ENCODE assay signal across 24 cellular contexts in the genomic region with DNA sequence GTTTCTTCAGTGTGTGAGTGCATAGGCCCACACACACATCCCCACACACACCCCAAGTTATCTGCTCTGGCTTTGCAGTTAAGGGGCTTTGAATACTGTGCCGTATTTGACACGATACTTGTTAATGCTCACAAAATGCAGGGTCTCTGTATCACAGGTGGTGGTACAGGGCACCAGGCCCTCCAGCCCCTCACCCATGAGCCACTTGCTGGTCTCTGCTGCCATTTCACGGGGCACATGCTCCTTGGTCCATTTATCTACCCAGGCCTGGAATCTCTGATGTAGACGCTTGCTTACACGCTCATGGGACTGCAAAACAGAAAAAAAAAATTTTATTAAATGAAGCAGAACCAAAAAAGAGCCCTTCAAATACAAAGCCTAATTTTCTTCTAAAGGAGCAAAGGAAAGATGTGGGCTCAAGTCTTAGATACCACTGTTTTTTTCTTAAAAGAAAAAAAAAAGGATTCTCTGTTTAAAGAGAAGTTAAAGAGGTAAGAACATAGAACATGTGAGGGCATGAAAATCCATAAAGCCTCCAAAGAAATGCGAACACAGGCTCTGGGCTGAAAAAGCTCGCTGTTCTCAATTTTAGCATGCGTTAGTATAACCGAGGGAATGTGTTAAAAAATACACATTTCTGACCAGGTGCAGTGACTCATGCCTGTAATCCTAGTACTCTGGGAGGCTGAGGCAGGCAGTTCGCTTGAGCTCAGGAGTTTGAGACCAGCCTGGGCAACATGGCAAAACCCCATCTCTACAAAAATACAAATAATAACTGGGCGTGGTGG. TPM values are rescaled to one million over a fixed set of nuclear protein-coding genes. Genes with fewer than 3 reads are reported as not detected.
DNase-seq lines count a peak whose midpoint lies in the region; ATAC-seq and TF ChIP-seq lines count a peak whose summit lies in the region.
"Had no signal": no experiment of that assay in that cellular context is flagged by ENCODE, and none has a peak within 500 bp of the region (broad histone marks: within the 10 kb centered on the region; RNA-seq: fewer than 3 reads in every experiment).

No MANE protein-coding gene starts in this region.

- no peaks in the 10 kb centered on the region for H3K27me3 ChIP-seq in neural progenitor cell
- H3K27me3 ChIP-seq: BLaER1 treated with 17β-estradiol and CSF1 and Interleukin-3, amounts not matched to agents 10 nM and 100 nM; SJCRH30 had no signal

- H3K36me3 ChIP-seq in neural progenitor cell = peaks cover 22% of the 10 kb centered on the region

- H4K20me1 ChIP-seq in neural progenitor cell (ENCODE audit: low read depth) = peaks cover 29% of the 10 kb centered on the region

- POLR2A ChIA-PET in activated CD8-positive, alpha-beta T cell treated with anti-CD3 and anti-CD28 coated beads for 36 hours (lab: Charles Lee) = interaction anchor here (0.7 to 1.9 kb wide), 3 partner anchors 12 to 269 kb away, joined by 3 to 9 read pairs (median 3); partner anchors contain the start of gene SNUPN
- POLR2A ChIA-PET in activated CD8-positive, alpha-beta T cell treated with anti-CD3 and anti-CD28 coated beads, Interleukin-2, amount 10 ng/mL, durations not matched to agents 7 days and 5 days (lab: Charles Lee) = interaction anchor here (0.7 kb wide), 1 partner anchor 10 kb away, joined by 3 read pairs; no protein-coding TSS in a partner anchor

- H3K9me3 ChIP-seq in neural progenitor cell (ENCODE audit: low read depth) = no peaks in the 10 kb centered on the region
- H3K9me3 ChIP-seq: BLaER1 treated with 17β-estradiol and CSF1 and Interleukin-3, amounts not matched to agents 10 nM and 100 nM; Caco-2; SJCRH30 had no signal

- peaks cover 9% of the 10 kb centered on the region for H3K4me1 ChIP-seq in neural progenitor cell
- H3K4me1 ChIP-seq: SJCRH30 had no signal

- CTCF ChIA-PET in activated CD8-positive, alpha-beta T cell treated with anti-CD3 and anti-CD28 coated beads for 36 hours (lab: Charles Lee) = no interaction called here
- CTCF ChIA-PET in activated CD8-positive, alpha-beta T cell treated with anti-CD3 and anti-CD28 coated beads, Interleukin-2, amount 10 ng/mL, durations not matched to agents 7 days and 5 days (lab: Charles Lee) = interaction anchor here (0.6 kb wide), 1 partner anchor 51 kb away, joined by 3 read pairs; no protein-coding TSS in a partner anchor

- intact Hi-C loops in activated CD8-positive, alpha-beta T cell treated with anti-CD3 and anti-CD28 coated beads for 36 hours (cut with micrococcal nuclease) = no loop called here

- DNase-seq in activated CD8-positive, alpha-beta T cell treated with anti-CD3 and anti-CD28 coated beads for 36 hours = no peak
- no peak for DNase-seq in activated CD8-positive, alpha-beta T cell treated with anti-CD3 and anti-CD28 coated beads, Interleukin-2, amount 10 ng/mL, durations not matched to agents 7 days and 5 days
- DNase-seq in LHCN-M2 (ENCODE audit: low read depth) (peak; percentile 17), epithelial cell of prostate (ENCODE audit: low read depth, low spot score) (no peak), cortex of kidney (lab: John Stamatoyannopoulos, UW) (no peak), neural progenitor cell (ENCODE audit: low spot score) (no peak), NOMO-1 treated with DMSO at 0.1 percent for 48 hours (lab: John Stamatoyannopoulos, UW; ENCODE audit: unreplicated experiment) (no peak)
- DNase-seq in stimulated activated effector memory CD8-positive, alpha-beta T cell treated with anti-CD3 and anti-CD28 coated beads, Interleukin-12 subunit alpha, Interleukin-12 subunit beta, amount 100 ng/mL, for 72 hours (ENCODE audit: low spot score in 2 of 2) = no peak
- DNase-seq: ACHN; Caco-2; CD4-positive, alpha-beta memory T cell; DMS153; Karpas-422; NCI-H1694; NCI-H2081; NCI-H2171; NCI-H345; NCI-H524; NCI-H774; NK-92 treated with Interleukin-12 subunit alpha and Interleukin-12 subunit beta, amount 100 ng/mL, for 24 hours; SJCRH30 had no signal

- H3K79me2 ChIP-seq in neural progenitor cell (ENCODE audit: low read depth) = peaks cover 24% of the 10 kb centered on the region

- H3K4me3 ChIP-seq in neural progenitor cell = no peak overlapping the region
- H3K4me3 ChIP-seq: BLaER1 treated with 17β-estradiol and CSF1 and Interleukin-3, amounts not matched to agents 10 nM and 100 nM; SJCRH30 had no signal

- no peak overlapping the region for H3K9ac ChIP-seq in neural progenitor cell

- H2AFZ ChIP-seq in neural progenitor cell (replicated peaks) = no peak overlapping the region

- H3K27ac ChIP-seq in epithelial cell of prostate (peak overlapping the region; percentile 65), neural progenitor cell (no peak overlapping the region)
- H3K27ac ChIP-seq: 22Rv1; BLaER1 treated with 17β-estradiol and CSF1 and Interleukin-3, amounts not matched to agents 10 nM and 100 nM; SJCRH30 had no signal

- no peak for TF ChIP-seq CTCF in activated CD8-positive, alpha-beta T cell treated with anti-CD3 and anti-CD28 coated beads for 36 hours (IDR thresholded peaks at IDR 0.05)
- TF ChIP-seq CTCF in neural progenitor cell (IDR thresholded peaks at IDR 0.05) = no peak

- no peaks in the 10 kb centered on the region for H3K9me3 Mint-ChIP-seq in activated CD8-positive, alpha-beta T cell treated with anti-CD3 and anti-CD28 coated beads for 36 hours
- no peaks in the 10 kb centered on the region for H3K9me3 Mint-ChIP-seq in activated CD8-positive, alpha-beta T cell treated with anti-CD3 and anti-CD28 coated beads, Interleukin-2, amount 10 ng/mL, durations not matched to agents 7 days and 5 days (ENCODE audit: insufficient read depth)
- H3K9me3 Mint-ChIP-seq in stimulated activated effector memory CD8-positive, alpha-beta T cell treated with anti-CD3 and anti-CD28 coated beads, Interleukin-12 subunit alpha, Interleukin-12 subunit beta, amount 100 ng/mL, for 72 hours = no peaks in the 10 kb centered on the region
- no peaks in the 10 kb centered on the region for H3K9me3 Mint-ChIP-seq in neural progenitor cell
- H3K9me3 Mint-ChIP-seq: CD4-positive, alpha-beta memory T cell had no signal

- H3K4me2 ChIP-seq in neural progenitor cell = no peak overlapping the region

- no peaks in the 10 kb centered on the region for H3K27me3 Mint-ChIP-seq in activated CD8-positive, alpha-beta T cell treated with anti-CD3 and anti-CD28 coated beads for 36 hours
- no peaks in the 10 kb centered on the region for H3K27me3 Mint-ChIP-seq in activated CD8-positive, alpha-beta T cell treated with anti-CD3 and anti-CD28 coated beads, Interleukin-2, amount 10 ng/mL, durations not matched to agents 7 days and 5 days (ENCODE audit: low read depth)
- H3K27me3 Mint-ChIP-seq in neural progenitor cell (ENCODE audit: insufficient read depth, low read depth) = peaks cover 2% of the 10 kb centered on the region
- H3K27me3 Mint-ChIP-seq: CD4-positive, alpha-beta memory T cell had no signal

- H3F3A ChIP-seq in neural progenitor cell (ENCODE audit: low read depth) = peaks cover 38% of the 10 kb centered on the region

- H3K27ac Mint-ChIP-seq in activated CD8-positive, alpha-beta T cell treated with anti-CD3 and anti-CD28 coated beads for 36 hours = peak overlapping the region; percentile 30
- H3K27ac Mint-ChIP-seq in activated CD8-positive, alpha-beta T cell treated with anti-CD3 and anti-CD28 coated beads, Interleukin-2, amount 10 ng/mL, durations not matched to agents 7 days and 5 days = no peak overlapping the region
- peak overlapping the region; percentile 26 for H3K27ac Mint-ChIP-seq in stimulated activated effector memory CD8-positive, alpha-beta T cell treated with anti-CD3 and anti-CD28 coated beads, Interleukin-12 subunit alpha, Interleukin-12 subunit beta, amount 100 ng/mL, for 72 hours
- H3K27ac Mint-ChIP-seq in neural progenitor cell = no peak overlapping the region

- H3K4me1 Mint-ChIP-seq in activated CD8-positive, alpha-beta T cell treated with anti-CD3 and anti-CD28 coated beads for 36 hours (ENCODE audit: low read depth) = peaks cover 19% of the 10 kb centered on the region
- H3K4me1 Mint-ChIP-seq in activated CD8-positive, alpha-beta T cell treated with anti-CD3 and anti-CD28 coated beads, Interleukin-2, amount 10 ng/mL, durations not matched to agents 7 days and 5 days (ENCODE audit: low read depth) = peaks cover 31% of the 10 kb centered on the region
- peaks cover 16% of the 10 kb centered on the region for H3K4me1 Mint-ChIP-seq in stimulated activated effector memory CD8-positive, alpha-beta T cell treated with anti-CD3 and anti-CD28 coated beads, Interleukin-12 subunit alpha, Interleukin-12 subunit beta, amount 100 ng/mL, for 72 hours
- peaks cover 15% of the 10 kb centered on the region for H3K4me1 Mint-ChIP-seq in neural progenitor cell

- peaks cover 48% of the 10 kb centered on the region for H3K36me3 Mint-ChIP-seq in activated CD8-positive, alpha-beta T cell treated with anti-CD3 and anti-CD28 coated beads for 36 hours (ENCODE audit: low read depth)
- H3K36me3 Mint-ChIP-seq in activated CD8-positive, alpha-beta T cell treated with anti-CD3 and anti-CD28 coated beads, Interleukin-2, amount 10 ng/mL, durations not matched to agents 7 days and 5 days (ENCODE audit: low read depth) = peaks cover 65% of the 10 kb centered on the region
- peaks cover 94% of the 10 kb centered on the region for H3K36me3 Mint-ChIP-seq in stimulated activated effector memory CD8-positive, alpha-beta T cell treated with anti-CD3 and anti-CD28 coated beads, Interleukin-12 subunit alpha, Interleukin-12 subunit beta, amount 100 ng/mL, for 72 hours
- peaks cover 25% of the 10 kb centered on the region for H3K36me3 Mint-ChIP-seq in neural progenitor cell

- H3K4me3 Mint-ChIP-seq in activated CD8-positive, alpha-beta T cell treated with anti-CD3 and anti-CD28 coated beads for 36 hours = no peak overlapping the region
- no peak overlapping the region for H3K4me3 Mint-ChIP-seq in activated CD8-positive, alpha-beta T cell treated with anti-CD3 and anti-CD28 coated beads, Interleukin-2, amount 10 ng/mL, durations not matched to agents 7 days and 5 days
- no peak overlapping the region for H3K4me3 Mint-ChIP-seq in stimulated activated effector memory CD8-positive, alpha-beta T cell treated with anti-CD3 and anti-CD28 coated beads, Interleukin-12 subunit alpha, Interleukin-12 subunit beta, amount 100 ng/mL, for 72 hours
- H3K4me3 Mint-ChIP-seq in neural progenitor cell = no peak overlapping the region
- H3K4me3 Mint-ChIP-seq: CD4-positive, alpha-beta memory T cell had no signal

- ATAC-seq in activated CD8-positive, alpha-beta T cell treated with anti-CD3 and anti-CD28 coated beads for 36 hours = no peak
- no peak for ATAC-seq in activated CD8-positive, alpha-beta T cell treated with anti-CD3 and anti-CD28 coated beads, Interleukin-2, amount 10 ng/mL, durations not matched to agents 7 days and 5 days
- ATAC-seq in stimulated activated effector memory CD8-positive, alpha-beta T cell treated with anti-CD3 and anti-CD28 coated beads, Interleukin-12 subunit alpha, Interleukin-12 subunit beta, amount 100 ng/mL, for 72 hours = no peak
- ATAC-seq: Panc1 had no signal

RNA-seq across cellular contexts. Expression of gene MAN2C1, which starts 3.7 kb away (rescaled TPM):
- total RNA-seq in activated CD8-positive, alpha-beta T cell treated with anti-CD3 and anti-CD28 coated beads for 36 hours = 100 to 1,000 TPM; 170 to 181 TPM
- total RNA-seq in activated CD8-positive, alpha-beta T cell treated with anti-CD3 and anti-CD28 coated beads, Interleukin-2, amount 10 ng/mL, durations not matched to agents 7 days and 5 days = 100 to 1,000 TPM; 123 to 131 TPM
- 85.2 and 91.5 TPM in 2 replicates for total RNA-seq in LHCN-M2 (2014; rRNA removed)
- polyA plus RNA-seq in LHCN-M2 (2012) = 31.1 TPM
- 76.8 and 164 TPM in 2 replicates for total RNA-seq in neural progenitor cell (ENCODE audit: low replicate concordance)

RNA-seq across cellular contexts. Expression of gene NEIL1, which starts 25.3 kb away (rescaled TPM):
- total RNA-seq in activated CD8-positive, alpha-beta T cell treated with anti-CD3 and anti-CD28 coated beads for 36 hours = 10 to 100 TPM; 11.6 to 11.7 TPM
- 1 to 10 TPM; 2.8 to 3.2 TPM for total RNA-seq in activated CD8-positive, alpha-beta T cell treated with anti-CD3 and anti-CD28 coated beads, Interleukin-2, amount 10 ng/mL, durations not matched to agents 7 days and 5 days
- 3.0 and 4.4 TPM in 2 replicates for total RNA-seq in LHCN-M2 (2014; rRNA removed)
- polyA plus RNA-seq in LHCN-M2 (2012) = 1.2 TPM
- 11.2 and 30.1 TPM in 2 replicates for total RNA-seq in neural progenitor cell (ENCODE audit: low replicate concordance)

RNA-seq across cellular contexts. Expression of gene COMMD4, which starts 36.2 kb away (rescaled TPM):
- total RNA-seq in activated CD8-positive, alpha-beta T cell treated with anti-CD3 and anti-CD28 coated beads for 36 hours = 10 to 100 TPM; 67.1 to 72.3 TPM
- total RNA-seq in activated CD8-positive, alpha-beta T cell treated with anti-CD3 and anti-CD28 coated beads, Interleukin-2, amount 10 ng/mL, durations not matched to agents 7 days and 5 days = 100 to 1,000 TPM; 101 to 103 TPM
- total RNA-seq in LHCN-M2 (2014; rRNA removed) (185 and 198 TPM in 2 replicates), neural progenitor cell (ENCODE audit: low replicate concordance) (36.4 and 72.6 TPM in 2 replicates)
- 191 TPM for polyA plus RNA-seq in LHCN-M2 (2012)

Comparison
In these comparisons a context has a peak if more than half of its experiments do, and no peak if none do; other contexts are left out.
1. H3K27ac Mint-ChIP-seq: peak in activated CD8-positive, alpha-beta T cell treated with anti-CD3 and anti-CD28 coated beads for 36 hours (single experiment) and stimulated activated effector memory CD8-positive, alpha-beta T cell treated with anti-CD3 and anti-CD28 coated beads, Interleukin-12 subunit alpha, Interleukin-12 subunit beta, amount 100 ng/mL, for 72 hours (single experiment); none in activated CD8-positive, alpha-beta T cell treated with anti-CD3 and anti-CD28 coated beads, Interleukin-2, amount 10 ng/mL, durations not matched to agents 7 days and 5 days (single experiment) and neural progenitor cell (single experiment).